ENCODE assay signal across 2 cellular contexts in the genomic region with DNA sequence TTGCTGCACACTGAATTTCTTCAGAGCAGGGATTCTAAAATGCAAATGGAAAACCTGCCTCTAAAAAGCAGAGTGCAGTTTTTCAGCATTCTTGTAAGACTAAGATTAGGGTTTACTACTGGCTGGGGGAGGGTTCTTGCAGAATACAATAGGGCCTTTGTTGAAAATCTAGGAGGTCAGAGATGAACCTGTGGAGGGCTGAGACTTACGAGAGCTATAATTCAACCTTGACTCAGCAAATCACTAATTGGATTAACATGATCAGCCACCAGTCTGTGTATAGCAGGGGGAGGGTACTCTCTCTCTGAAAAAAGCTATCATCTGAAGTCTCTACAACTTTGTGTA.
TF ChIP-seq lines count a peak whose summit lies in the region.

No MANE protein-coding gene starts in this region.

TF ChIP-seq in HEK293, 187 proteins besides CTCF, POLR2A, EP300 and RAD21:
- no peak for TF ChIP-seq ZNF24 (tag by site-specific recombination; IDR thresholded peaks at IDR 0.05)
- TF ChIP-seq ZNF768 (tag by site-specific recombination; IDR thresholded peaks at IDR 0.05) = no peak
- TF ChIP-seq ZSCAN30 (tag by site-specific recombination; IDR thresholded peaks at IDR 0.05) = no peak
- TF ChIP-seq, protein P1, sequence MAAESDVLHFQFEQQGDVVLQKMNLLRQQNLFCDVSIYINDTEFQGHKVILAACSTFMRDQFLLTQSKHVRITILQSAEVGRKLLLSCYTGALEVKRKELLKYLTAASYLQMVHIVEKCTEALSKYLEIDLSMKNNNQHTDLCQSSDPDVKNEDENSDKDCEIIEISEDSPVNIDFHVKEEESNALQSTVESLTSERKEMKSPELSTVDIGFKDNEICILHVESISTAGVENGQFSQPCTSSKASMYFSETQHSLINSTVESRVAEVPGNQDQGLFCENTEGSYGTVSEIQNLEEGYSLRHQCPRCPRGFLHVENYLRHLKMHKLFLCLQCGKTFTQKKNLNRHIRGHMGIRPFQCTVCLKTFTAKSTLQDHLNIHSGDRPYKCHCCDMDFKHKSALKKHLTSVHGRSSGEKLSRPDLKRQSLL (tag by site-specific recombination; IDR thresholded peaks at IDR 0.05) = no peak
- peak; percentile 20; the same call in 1 of the 2 replicates for TF ChIP-seq ZBTB8A (tag by site-specific recombination; IDR thresholded peaks at IDR 0.05)
- TF ChIP-seq ZNF677 (tag by site-specific recombination; IDR thresholded peaks at IDR 0.05) = no peak
- TF ChIP-seq, protein P2, sequence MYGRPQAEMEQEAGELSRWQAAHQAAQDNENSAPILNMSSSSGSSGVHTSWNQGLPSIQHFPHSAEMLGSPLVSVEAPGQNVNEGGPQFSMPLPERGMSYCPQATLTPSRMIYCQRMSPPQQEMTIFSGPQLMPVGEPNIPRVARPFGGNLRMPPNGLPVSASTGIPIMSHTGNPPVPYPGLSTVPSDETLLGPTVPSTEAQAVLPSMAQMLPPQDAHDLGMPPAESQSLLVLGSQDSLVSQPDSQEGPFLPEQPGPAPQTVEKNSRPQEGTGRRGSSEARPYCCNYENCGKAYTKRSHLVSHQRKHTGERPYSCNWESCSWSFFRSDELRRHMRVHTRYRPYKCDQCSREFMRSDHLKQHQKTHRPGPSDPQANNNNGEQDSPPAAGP (tag by site-specific recombination; IDR thresholded peaks at IDR 0.05) = no peak
- no peak for TF ChIP-seq YY1 (tag by site-specific recombination; IDR thresholded peaks at IDR 0.05)
- no peak for TF ChIP-seq ZNF624 (tag by site-specific recombination; IDR thresholded peaks at IDR 0.05)
- TF ChIP-seq, protein P3, sequence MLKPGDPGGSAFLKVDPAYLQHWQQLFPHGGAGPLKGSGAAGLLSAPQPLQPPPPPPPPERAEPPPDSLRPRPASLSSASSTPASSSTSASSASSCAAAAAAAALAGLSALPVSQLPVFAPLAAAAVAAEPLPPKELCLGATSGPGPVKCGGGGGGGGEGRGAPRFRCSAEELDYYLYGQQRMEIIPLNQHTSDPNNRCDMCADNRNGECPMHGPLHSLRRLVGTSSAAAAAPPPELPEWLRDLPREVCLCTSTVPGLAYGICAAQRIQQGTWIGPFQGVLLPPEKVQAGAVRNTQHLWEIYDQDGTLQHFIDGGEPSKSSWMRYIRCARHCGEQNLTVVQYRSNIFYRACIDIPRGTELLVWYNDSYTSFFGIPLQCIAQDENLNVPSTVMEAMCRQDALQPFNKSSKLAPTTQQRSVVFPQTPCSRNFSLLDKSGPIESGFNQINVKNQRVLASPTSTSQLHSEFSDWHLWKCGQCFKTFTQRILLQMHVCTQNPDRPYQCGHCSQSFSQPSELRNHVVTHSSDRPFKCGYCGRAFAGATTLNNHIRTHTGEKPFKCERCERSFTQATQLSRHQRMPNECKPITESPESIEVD (tag by site-specific recombination; IDR thresholded peaks at IDR 0.05) = peak; percentile 23; the same call in 1 of the 2 replicates
- no peak for TF ChIP-seq SP7 (tag by site-specific recombination; IDR thresholded peaks at IDR 0.05)
- no peak for TF ChIP-seq ZNF202 (tag by site-specific recombination; IDR thresholded peaks at IDR 0.05; ENCODE audit: borderline replicate concordance)
- no peak for TF ChIP-seq BCL11A (tag by site-specific recombination; IDR thresholded peaks at IDR 0.05; ENCODE audit: low read depth)

TF ChIP-seq in H1, 55 proteins besides CTCF, POLR2A, EP300 and RAD21:
- TF ChIP-seq BACH1 (IDR thresholded peaks at IDR 0.05; ENCODE audit: low read length) (peak; percentile 45; the same call in 1 of the 2 replicates), HDAC6 (IDR thresholded peaks at IDR 0.05; ENCODE audit: low read depth, low read length) (no peak), NANOG (IDR thresholded peaks at IDR 0.05; ENCODE audit: insufficient read depth, low read depth, low read length, poor library complexity, severe bottlenecking) (no peak)
- TF ChIP-seq, protein P4, sequence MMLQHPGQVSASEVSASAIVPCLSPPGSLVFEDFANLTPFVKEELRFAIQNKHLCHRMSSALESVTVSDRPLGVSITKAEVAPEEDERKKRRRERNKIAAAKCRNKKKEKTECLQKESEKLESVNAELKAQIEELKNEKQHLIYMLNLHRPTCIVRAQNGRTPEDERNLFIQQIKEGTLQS (IDR thresholded peaks at IDR 0.05; ENCODE audit: insufficient read depth, low read depth, low read length) = no peak
